ENCODE assay signal across 10 cellular contexts in genomic region chr1:48677306-48678287, GRCh38.
DNase-seq lines count a peak whose midpoint lies in the region; ATAC-seq lines count a peak whose summit lies in the region.
"Had no signal": no experiment of that assay in that cellular context is flagged by ENCODE, and none has a peak within 500 bp of the region (broad histone marks: within the 10 kb centered on the region; RNA-seq: fewer than 3 reads in every experiment).

No MANE protein-coding gene starts in this region.

- H3K4me3 Mint-ChIP-seq in T-helper 2 cell treated with Interferon-gamma antibody and Interleukin-4, amounts not matched to agents 5 μg/mL and 100 μg/mL, for 36 hours = no peak overlapping the region
- no peak overlapping the region for H3K4me3 Mint-ChIP-seq in effector memory CD8-positive, alpha-beta T cell
- peak overlapping the region; percentile 59 for H3K4me3 Mint-ChIP-seq in memory B cell
- H3K4me3 Mint-ChIP-seq: CD4-positive, alpha-beta memory T cell; dendritic cell treated with granulocyte-macrophage colony-stimulating factor and Interleukin-4, amounts not matched to agents 40 ng/mL and 50 ng/mL, for 4 days had no signal

- DNase-seq in SIG-M5 treated with dmso at 0.1 percent for 504 hours (lab: John Stamatoyannopoulos, UW; ENCODE audit: unreplicated experiment) = peak; percentile 43
- no peak for DNase-seq in SIG-M5 (lab: John Stamatoyannopoulos, UW)
- peak; percentile 11 for DNase-seq in NCI-H146 treated with DMSO at 0.1 percent for 48 hours (lab: John Stamatoyannopoulos, UW; ENCODE audit: unreplicated experiment)
- DNase-seq in T-helper 2 cell treated with Interferon-gamma antibody and Interleukin-4, amounts not matched to agents 5 μg/mL and 100 μg/mL, for 36 hours (ENCODE audit: low spot score) = peak; percentile 7
- DNase-seq in effector memory CD8-positive, alpha-beta T cell = peak in 2 of 3 experiments; percentile 2 to 4
- DNase-seq in memory B cell (ENCODE audit: low spot score in 2 of 2) = peak; percentile 44 to 53
- DNase-seq in superior temporal gyrus (ENCODE audit: extremely low spot score) = peak; percentile 87

- ATAC-seq in HG02571 (IDR thresholded peaks at IDR 0.05; ENCODE audit: unreplicated experiment) (peak; percentile 39), memory B cell (ENCODE audit: low read depth) (peak; percentile 78)
- no peak for ATAC-seq in effector memory CD8-positive, alpha-beta T cell (replicated peaks)

- peaks cover 4% of the 10 kb centered on the region for H3K27me3 Mint-ChIP-seq in T-helper 2 cell treated with Interferon-gamma antibody and Interleukin-4, amounts not matched to agents 5 μg/mL and 100 μg/mL, for 36 hours (ENCODE audit: low read depth)
- H3K27me3 Mint-ChIP-seq in effector memory CD8-positive, alpha-beta T cell = peaks cover 31 to 34% of the 10 kb centered on the region in 2 donors
- H3K27me3 Mint-ChIP-seq in memory B cell = peaks cover 14% of the 10 kb centered on the region

- no peaks in the 10 kb centered on the region for H3K4me1 Mint-ChIP-seq in T-helper 2 cell treated with Interferon-gamma antibody and Interleukin-4, amounts not matched to agents 5 μg/mL and 100 μg/mL, for 36 hours (ENCODE audit: low read depth)
- peaks cover 0 to 5% of the 10 kb centered on the region in 2 donors for H3K4me1 Mint-ChIP-seq in effector memory CD8-positive, alpha-beta T cell (ENCODE audit: low read depth in 2 of 2)
- peaks cover 10% of the 10 kb centered on the region for H3K4me1 Mint-ChIP-seq in memory B cell

- no peak overlapping the region for H3K27ac Mint-ChIP-seq in T-helper 2 cell treated with Interferon-gamma antibody and Interleukin-4, amounts not matched to agents 5 μg/mL and 100 μg/mL, for 36 hours
- H3K27ac Mint-ChIP-seq in effector memory CD8-positive, alpha-beta T cell = no peak overlapping the region
- peak overlapping the region; percentile 25 for H3K27ac Mint-ChIP-seq in memory B cell
- H3K27ac Mint-ChIP-seq: dendritic cell treated with granulocyte-macrophage colony-stimulating factor and Interleukin-4, amounts not matched to agents 40 ng/mL and 50 ng/mL, for 4 days had no signal

- no peaks in the 10 kb centered on the region for H3K36me3 Mint-ChIP-seq in T-helper 2 cell treated with Interferon-gamma antibody and Interleukin-4, amounts not matched to agents 5 μg/mL and 100 μg/mL, for 36 hours (ENCODE audit: low read depth)
- H3K36me3 Mint-ChIP-seq in effector memory CD8-positive, alpha-beta T cell (ENCODE audit: insufficient read depth) = no peaks in the 10 kb centered on the region
- peaks cover 2% of the 10 kb centered on the region for H3K36me3 Mint-ChIP-seq in memory B cell
- H3K36me3 Mint-ChIP-seq: CD4-positive, alpha-beta memory T cell had no signal

- H3K9me3 Mint-ChIP-seq in T-helper 2 cell treated with Interferon-gamma antibody and Interleukin-4, amounts not matched to agents 5 μg/mL and 100 μg/mL, for 36 hours = no peaks in the 10 kb centered on the region
- no peaks in the 10 kb centered on the region for H3K9me3 Mint-ChIP-seq in effector memory CD8-positive, alpha-beta T cell
- H3K9me3 Mint-ChIP-seq in memory B cell = no peaks in the 10 kb centered on the region
- H3K9me3 Mint-ChIP-seq: CD4-positive, alpha-beta memory T cell; dendritic cell treated with granulocyte-macrophage colony-stimulating factor and Interleukin-4, amounts not matched to agents 40 ng/mL and 50 ng/mL, for 4 days had no signal
